ENCODE assay signal across 9 cellular contexts in the genomic region with DNA sequence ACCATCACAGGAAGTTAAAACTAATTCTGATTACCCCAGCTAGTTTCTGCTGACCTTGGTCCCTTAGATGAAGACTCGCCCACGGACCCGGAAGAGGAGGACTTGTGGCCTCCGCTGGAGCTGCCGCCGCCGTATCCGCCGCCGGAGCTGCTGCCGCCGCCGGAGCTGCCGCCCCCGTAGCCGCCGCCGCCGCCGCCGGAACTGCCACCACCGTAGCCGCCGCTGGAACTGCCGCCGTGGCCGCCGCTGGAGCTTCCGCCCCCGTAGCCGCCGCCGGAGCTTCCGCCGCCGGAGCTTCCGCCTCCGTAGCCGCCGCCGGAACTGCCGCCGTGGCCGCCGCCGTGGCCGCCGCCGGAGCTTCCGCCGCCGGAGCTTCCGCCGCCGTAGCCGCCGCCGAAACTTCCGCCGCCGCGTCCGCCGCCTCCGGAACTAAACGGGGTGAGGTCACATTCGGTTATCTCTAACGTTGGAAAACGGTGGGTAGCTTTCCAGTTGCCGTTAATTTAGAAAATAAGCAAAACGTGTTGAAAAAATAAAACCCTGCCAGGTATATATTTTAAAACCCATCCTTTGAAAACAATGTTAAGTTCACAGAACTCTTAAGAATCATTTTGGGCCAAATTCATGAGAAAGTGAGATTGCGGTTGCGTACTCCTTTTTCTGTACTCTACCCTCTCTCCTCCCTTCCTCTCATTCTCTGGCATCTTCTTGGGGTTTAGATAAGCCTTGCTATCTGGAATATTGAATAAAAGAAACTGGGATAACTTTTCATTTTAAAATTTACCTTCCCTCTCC. TPM values are rescaled to one million over a fixed set of nuclear protein-coding genes. Genes with fewer than 3 reads are reported as not detected.
A peak's percentile ranks its signal among the peaks of the same experiment; 100 is the strongest.
DNase-seq lines count a peak whose midpoint lies in the region; ATAC-seq and TF ChIP-seq lines count a peak whose summit lies in the region.
"Had no signal": no experiment of that assay in that cellular context is flagged by ENCODE, and none has a peak within 500 bp of the region (broad histone marks: within the 10 kb centered on the region; RNA-seq: fewer than 3 reads in every experiment).

No MANE protein-coding gene starts in this region.

- peaks cover 8% of the 10 kb centered on the region for H3K36me3 ChIP-seq in CD4-positive, alpha-beta memory T cell (ENCODE audit: insufficient read depth, low read length)
- H3K36me3 ChIP-seq in HUES6 (ENCODE audit: control insufficient read depth, insufficient read depth, low read length) (peaks cover 7% of the 10 kb centered on the region; the same call in 1 of the 2 replicates), OCI-LY3 (replicated peaks; ENCODE audit: low read depth, low read length) (peaks cover 13% of the 10 kb centered on the region), mucosa of stomach (ENCODE audit: control insufficient read depth, insufficient read depth, low read length) (no peaks in the 10 kb centered on the region)

- peak; percentile 82 to 87 (median 84) for DNase-seq in CD4-positive, alpha-beta memory T cell
- DNase-seq in activated T-cell treated with anti-CD3 and anti-CD28 coated beads for 48 hours (ENCODE audit: low read depth), result peak; percentile 85
- DNase-seq in erythroblast (lab: John Stamatoyannopoulos, UW), result peak; percentile 90 to 93
- peak; percentile 89 for DNase-seq in stimulated activated CD8-positive, alpha-beta memory T cell treated with anti-CD3 and anti-CD28 coated beads, Interleukin-4, amount 100 ng/mL, for 48 hours

- H3K27ac ChIP-seq in CD4-positive, alpha-beta memory T cell (ENCODE audit: low read depth, low read length), result peak overlapping the region; percentile 62
- H3K27ac ChIP-seq in HUES6 (ENCODE audit: low read depth, low read length) (peak overlapping the region; percentile 48; the same call in 1 of the 2 replicates), OCI-LY3 (ENCODE audit: low read length) (peak overlapping the region; percentile 73)

- TF ChIP-seq POLR2A in erythroblast (IDR thresholded peaks at IDR 0.05; ENCODE audit: low read length), result peak; percentile 40

- no peak for TF ChIP-seq CTCF in OCI-LY3 (IDR thresholded peaks at IDR 0.05; ENCODE audit: low read depth, low read length)

- CTCF ChIA-PET in CD4-positive, alpha-beta memory T cell (lab: Charles Lee; ENCODE audit: partially characterized antibody), result interaction anchor here (0.6 to 1.5 kb wide), 11 partner anchors 14 to 1455 kb away, joined by 3 to 7 read pairs (median 3); a partner anchor contains a TSS

- H4K20me1 ChIP-seq in OCI-LY3 (ENCODE audit: insufficient read depth, low read length), result no peaks in the 10 kb centered on the region

- POLR2A ChIA-PET in CD4-positive, alpha-beta memory T cell (lab: Charles Lee; ENCODE audit: partially characterized antibody), result interaction anchor here (0.7 to 2.8 kb wide), 18 partner anchors 10 to 1619 kb away, joined by 3 to 44 read pairs (median 4); a partner anchor contains a TSS

- H3K4me2 ChIP-seq in OCI-LY3 (ENCODE audit: low read length), result peak overlapping the region; percentile 91

- H3K79me2 ChIP-seq in OCI-LY3 (ENCODE audit: low read length), result peaks cover 12% of the 10 kb centered on the region

- peaks cover 5 to 31% (median 15%) of the 10 kb centered on the region in 4 donors for H3K4me1 Mint-ChIP-seq in CD4-positive, alpha-beta memory T cell

- peaks cover 20 to 31% of the 10 kb centered on the region in 2 donors for H3K36me3 Mint-ChIP-seq in CD4-positive, alpha-beta memory T cell

- peak overlapping the region; percentile 92 for H2AFZ ChIP-seq in OCI-LY3 (ENCODE audit: low read depth, low read length)

- H3K27ac Mint-ChIP-seq in CD4-positive, alpha-beta memory T cell, result peak overlapping the region; percentile 86 to 97 (median 94)

- H3K9ac ChIP-seq in HUES6 (ENCODE audit: low read length) (peak overlapping the region; percentile 60), OCI-LY3 (ENCODE audit: low read length) (peak overlapping the region; percentile 83), mucosa of stomach (ENCODE audit: low read length) (peak overlapping the region; percentile 55)

- no peaks in the 10 kb centered on the region for H3K27me3 ChIP-seq in CD4-positive, alpha-beta memory T cell (ENCODE audit: insufficient read depth, low read length)
- H3K27me3 ChIP-seq in HUES6 (ENCODE audit: control insufficient read depth, insufficient read depth, low read length) (peaks cover 23% of the 10 kb centered on the region), OCI-LY3 (ENCODE audit: low read depth, low read length) (no peaks in the 10 kb centered on the region), mucosa of stomach (ENCODE audit: control insufficient read depth, insufficient read depth, low read length) (no peaks in the 10 kb centered on the region)

- peak; percentile 78 for ATAC-seq in GM21360 (IDR thresholded peaks at IDR 0.05; ENCODE audit: unreplicated experiment)

- H3K27me3 Mint-ChIP-seq in CD4-positive, alpha-beta memory T cell, result peaks cover 6 to 12% of the 10 kb centered on the region in 2 donors

- H3K4me3 ChIP-seq in CD4-positive, alpha-beta memory T cell (ENCODE audit: low read length in 2 of 2), result peak overlapping the region; percentile 65 to 83
- H3K4me3 ChIP-seq in HUES6 (ENCODE audit: low read depth, low read length), result peak overlapping the region; percentile 86
- H3K4me3 ChIP-seq in OCI-LY3 (ENCODE audit: low read length), result peak overlapping the region; percentile 92
- H3K4me3 ChIP-seq in mucosa of stomach (ENCODE audit: low read length), result peak overlapping the region; percentile 88

- intact Hi-C loops in CD4-positive, alpha-beta memory T cell (cut with micrococcal nuclease), result loop anchor here (1.0 to 5.0 kb wide), 3 partner anchors 847 to 1198 kb away; a partner anchor contains a TSS

- H3K4me3 Mint-ChIP-seq in CD4-positive, alpha-beta memory T cell, result peak overlapping the region; percentile 84 to 97 (median 94)

- H3K9me3 Mint-ChIP-seq in CD4-positive, alpha-beta memory T cell, result peaks cover 0 to 3% (median under 1%) of the 10 kb centered on the region in 8 donors

- peaks cover 22% of the 10 kb centered on the region for H3K4me1 ChIP-seq in CD4-positive, alpha-beta memory T cell (ENCODE audit: insufficient read depth, low read length)
- H3K4me1 ChIP-seq in HUES6 (ENCODE audit: control insufficient read depth, insufficient read depth, low read length) (no peaks in the 10 kb centered on the region), OCI-LY3 (ENCODE audit: low read length) (peaks cover 23% of the 10 kb centered on the region), mucosa of stomach (ENCODE audit: control insufficient read depth, insufficient read depth, low read length) (no peaks in the 10 kb centered on the region)

- H3K9me3 ChIP-seq in CD4-positive, alpha-beta memory T cell (ENCODE audit: control insufficient read depth in 1 of 2, low read length in 2 of 2), result no peaks in the 10 kb centered on the region
- H3K9me3 ChIP-seq in HUES6 (ENCODE audit: control insufficient read depth, insufficient read depth, low read depth, low read length), result no peaks in the 10 kb centered on the region
- H3K9me3 ChIP-seq in OCI-LY3 (ENCODE audit: insufficient read depth, low read length), result no peaks in the 10 kb centered on the region
- no peaks in the 10 kb centered on the region for H3K9me3 ChIP-seq in mucosa of stomach (ENCODE audit: control insufficient read depth, low read length)

RNA-seq across cellular contexts. Expression of a gene that starts 3.5 kb away (rescaled TPM):
- total RNA-seq in CD4-positive, alpha-beta memory T cell, result 10 to 100 TPM; 37.6 to 40.4 TPM
- 100 to 1,000 TPM; 141 to 181 TPM for polyA plus RNA-seq in CD4-positive, alpha-beta memory T cell

RNA-seq across cellular contexts. Expression of a gene that starts 19.2 kb away (rescaled TPM):
- not detected for total RNA-seq in CD4-positive, alpha-beta memory T cell
- polyA plus RNA-seq in CD4-positive, alpha-beta memory T cell, result not detected
- total RNA-seq: glomerular endothelial cell had no signal

RNA-seq across cellular contexts. Expression of a gene that starts 36.6 kb away (rescaled TPM):
- total RNA-seq in CD4-positive, alpha-beta memory T cell, result not detected
- polyA plus RNA-seq in CD4-positive, alpha-beta memory T cell, result not detected
- total RNA-seq: glomerular endothelial cell had no signal

RNA-seq across cellular contexts. Expression of a gene that starts 46.9 kb away (rescaled TPM):
- total RNA-seq in CD4-positive, alpha-beta memory T cell, result not detected
- not detected for polyA plus RNA-seq in CD4-positive, alpha-beta memory T cell
- total RNA-seq: glomerular endothelial cell had no signal

RNA-seq across cellular contexts. Expression of a gene that starts 48.1 kb away (rescaled TPM):
- not detected for total RNA-seq in CD4-positive, alpha-beta memory T cell
- not detected for polyA plus RNA-seq in CD4-positive, alpha-beta memory T cell
- total RNA-seq: glomerular endothelial cell had no signal

Comparison
In these comparisons a context has a peak if more than half of its experiments do, and no peak if none do; other contexts are left out.
1. Peak in every context shown above with its lines: DNase-seq, ATAC-seq, H3K4me3 ChIP-seq and H3K27ac ChIP-seq.